ENCODE assay signal across 8 cellular contexts in the genomic region with DNA sequence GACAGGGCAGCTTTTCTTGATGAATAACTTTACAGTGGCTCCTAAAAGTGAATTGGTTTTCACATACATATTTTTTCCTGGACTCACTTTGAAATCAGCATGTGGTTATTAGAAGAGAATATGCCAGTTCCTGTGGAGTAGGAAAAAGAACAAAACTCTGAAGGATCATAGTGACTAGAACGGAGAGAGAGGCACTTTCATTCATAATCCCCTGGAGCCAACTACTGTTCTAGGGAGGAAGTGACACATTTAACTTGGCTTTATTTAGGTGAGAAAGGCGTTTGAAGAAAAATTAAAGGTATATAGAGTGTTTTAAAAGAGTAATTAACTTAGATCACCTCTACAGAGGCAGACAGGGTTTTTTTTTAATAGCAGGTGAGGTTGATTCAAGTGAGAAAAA. TPM values are rescaled to one million over a fixed set of nuclear protein-coding genes. Genes with fewer than 3 reads are reported as not detected.
A peak's percentile ranks its signal among the peaks of the same experiment; 100 is the strongest.
DNase-seq lines count a peak whose midpoint lies in the region; ATAC-seq, FAIRE-seq and TF ChIP-seq lines count a peak whose summit lies in the region.
"Not testable (repeated sequence)": the region's sequence is repeated elsewhere in the genome, so short reads cannot be mapped to it uniquely, and the experiment has no call there.
"Had no signal": no experiment of that assay in that cellular context is flagged by ENCODE, and none has a peak within 500 bp of the region (broad histone marks: within the 10 kb centered on the region; RNA-seq: fewer than 3 reads in every experiment).

No MANE protein-coding gene starts in this region.

- H3K36me3 Mint-ChIP-seq in activated T-helper 2 cell treated with anti-CD3 and anti-CD28 coated beads, Interferon-gamma antibody, Interleukin-2, Interleukin-4, amounts not matched to agents 10 μg/mL and 5 μg/mL and 100 μg/mL, durations not matched to agents 14 hours and 24 hours and 36 hours (ENCODE audit: low read depth); natural killer cell: not testable (repeated sequence)

- H3K36me3 ChIP-seq in endothelial cell of umbilical vein (ENCODE audit: control insufficient read depth in 2 of 2, extremely low read depth in 1 of 2, insufficient read depth in 2 of 2, low read length in 2 of 2), result not testable (repeated sequence)

- H4K20me1 ChIP-seq in endothelial cell of umbilical vein (replicated peaks; ENCODE audit: control insufficient read depth, extremely low read depth, insufficient read depth, low read length), result not testable (repeated sequence)

- H3K4me3 Mint-ChIP-seq in activated T-helper 2 cell treated with anti-CD3 and anti-CD28 coated beads, Interferon-gamma antibody, Interleukin-2, Interleukin-4, amounts not matched to agents 10 μg/mL and 5 μg/mL and 100 μg/mL, durations not matched to agents 14 hours and 24 hours and 36 hours (ENCODE audit: low read depth), result peak overlapping the region; percentile 87
- peak overlapping the region; percentile 84 for H3K4me3 Mint-ChIP-seq in natural killer cell

- H3K4me1 Mint-ChIP-seq in activated T-helper 2 cell treated with anti-CD3 and anti-CD28 coated beads, Interferon-gamma antibody, Interleukin-2, Interleukin-4, amounts not matched to agents 10 μg/mL and 5 μg/mL and 100 μg/mL, durations not matched to agents 14 hours and 24 hours and 36 hours (ENCODE audit: low read depth), result not testable (repeated sequence)
- peaks cover 11 to 22% of the 10 kb centered on the region in 2 donors for H3K4me1 Mint-ChIP-seq in natural killer cell

- not testable (repeated sequence) for TF ChIP-seq POLR2A in endothelial cell of umbilical vein (IDR thresholded peaks at IDR 0.05; ENCODE audit: low read depth, low read length)

- not testable (repeated sequence) for H3K27ac Mint-ChIP-seq in activated T-helper 2 cell treated with anti-CD3 and anti-CD28 coated beads, Interferon-gamma antibody, Interleukin-2, Interleukin-4, amounts not matched to agents 10 μg/mL and 5 μg/mL and 100 μg/mL, durations not matched to agents 14 hours and 24 hours and 36 hours
- peak overlapping the region; percentile 67 to 83 for H3K27ac Mint-ChIP-seq in natural killer cell

- not testable (repeated sequence) for H3K9ac ChIP-seq in endothelial cell of umbilical vein (replicated peaks; ENCODE audit: extremely low read depth, insufficient read depth, low read length)

- BruUV-seq in endothelial cell of umbilical vein (replicated peaks; lab: Mats Ljungman, UMichigan), result not testable (repeated sequence)

- not testable (repeated sequence) for H3K27me3 ChIP-seq in endothelial cell of umbilical vein (ENCODE audit: control insufficient read depth in 2 of 2, insufficient read depth in 2 of 2, low read length in 2 of 2)

- FAIRE-seq in endothelial cell of umbilical vein (lab: Jason Lieb, UNC), result peak; percentile 85

- peak; percentile 36 for ATAC-seq in GM19351 (IDR thresholded peaks at IDR 0.05; ENCODE audit: unreplicated experiment)
- ATAC-seq in SK-N-SH treated with all-trans-retinoic acid at 6 μM for 48 hours, result 0 out of 3 replicates have a peak, but pooled peaks have one; percentile 15
- peak in 1 of 3 donors; percentile 24 for ATAC-seq in natural killer cell

- CTCF ChIA-PET in endothelial cell of umbilical vein (lab: Charles Lee), result not testable (repeated sequence)

- H3K79me2 ChIP-seq in endothelial cell of umbilical vein (ENCODE audit: control insufficient read depth, insufficient read depth, low read length), result not testable (repeated sequence)

- not testable (repeated sequence) for H3K4me2 ChIP-seq in endothelial cell of umbilical vein (ENCODE audit: insufficient read depth, low read length)

- not testable (repeated sequence) for H3K9me3 ChIP-seq in endothelial cell of umbilical vein (replicated peaks; ENCODE audit: control insufficient read depth, insufficient read depth, low read length)

- POLR2A ChIA-PET in endothelial cell of umbilical vein (lab: Charles Lee), result not testable (repeated sequence)

- H2AFZ ChIP-seq in endothelial cell of umbilical vein (ENCODE audit: low read depth, low read length), result not testable (repeated sequence)

- H3K27ac ChIP-seq in endothelial cell of umbilical vein (ENCODE audit: insufficient read depth, low read depth, low read length), result not testable (repeated sequence)

- peaks cover 10% of the 10 kb centered on the region for H3K27me3 Mint-ChIP-seq in activated T-helper 2 cell treated with anti-CD3 and anti-CD28 coated beads, Interferon-gamma antibody, Interleukin-2, Interleukin-4, amounts not matched to agents 10 μg/mL and 5 μg/mL and 100 μg/mL, durations not matched to agents 14 hours and 24 hours and 36 hours (ENCODE audit: low read depth)
- H3K27me3 Mint-ChIP-seq in natural killer cell (ENCODE audit: low read depth in 2 of 2), result not testable (repeated sequence)

- H3K9me3 Mint-ChIP-seq in activated T-helper 2 cell treated with anti-CD3 and anti-CD28 coated beads, Interferon-gamma antibody, Interleukin-2, Interleukin-4, amounts not matched to agents 10 μg/mL and 5 μg/mL and 100 μg/mL, durations not matched to agents 14 hours and 24 hours and 36 hours; natural killer cell: not testable (repeated sequence)

- H3K9me1 ChIP-seq in endothelial cell of umbilical vein (replicated peaks; ENCODE audit: control insufficient read depth, extremely low read depth, insufficient read depth, low read length), result not testable (repeated sequence)

- intact Hi-C loops in activated T-helper 2 cell treated with anti-CD3 and anti-CD28 coated beads, Interferon-gamma antibody, Interleukin-2, Interleukin-4, amounts not matched to agents 10 μg/mL and 5 μg/mL and 100 μg/mL, durations not matched to agents 14 hours and 24 hours and 36 hours (cut with micrococcal nuclease), result loop anchor here (10.0 kb wide), 1 partner anchor 112 kb away; a partner anchor contains a TSS
- intact Hi-C loops in endothelial cell of umbilical vein (cut with micrococcal nuclease), result loop anchor here (5.0 kb wide), 1 partner anchor 254 kb away; no protein-coding TSS in a partner anchor
- intact Hi-C loops in natural killer cell (cut with micrococcal nuclease), result not testable (repeated sequence)

- not testable (repeated sequence) for H3K4me3 ChIP-seq in endothelial cell of umbilical vein (replicated peaks in 1 of 3; ENCODE audit: insufficient read depth in 1 of 3, low read depth in 1 of 3, low read length in 3 of 3)

- dilution Hi-C loops in endothelial cell of umbilical vein (cut with MboI; ENCODE audit: extremely low pct_ligation_motif_present, low sequenced_read_pairs), result not testable (repeated sequence)

- peak; percentile 28 to 31 for DNase-seq in Kasumi-1 (lab: John Stamatoyannopoulos, UW)
- DNase-seq in NCI-H69 (lab: John Stamatoyannopoulos, UW), result peak; percentile 1
- not testable (repeated sequence) for DNase-seq in activated T-helper 2 cell treated with anti-CD3 and anti-CD28 coated beads, Interferon-gamma antibody, Interleukin-2, Interleukin-4, amounts not matched to agents 10 μg/mL and 5 μg/mL and 100 μg/mL, durations not matched to agents 14 hours and 24 hours and 36 hours (ENCODE audit: low spot score); endothelial cell of umbilical vein (ENCODE audit: low read depth, low spot score); natural killer cell

- TF ChIP-seq CTCF in endothelial cell of umbilical vein (IDR thresholded peaks at IDR 0.05; ENCODE audit: extremely low read depth in 1 of 2, insufficient read depth in 1 of 2, low read depth in 1 of 2, low read length in 2 of 2); natural killer cell (IDR thresholded peaks at IDR 0.05): not testable (repeated sequence)

- H3K4me1 ChIP-seq in endothelial cell of umbilical vein (ENCODE audit: control insufficient read depth, extremely low read depth, insufficient read depth, low read length), result not testable (repeated sequence)

RNA-seq across cellular contexts. Expression of a gene that starts 1.7 kb away (rescaled TPM):
- total RNA-seq in activated T-helper 2 cell treated with anti-CD3 and anti-CD28 coated beads, Interferon-gamma antibody, Interleukin-2, Interleukin-4, amounts not matched to agents 10 μg/mL and 5 μg/mL and 100 μg/mL, durations not matched to agents 14 hours and 24 hours and 36 hours, result 0.11 and 0.16 TPM in 2 replicates
- 0.83 and 1.5 TPM in 2 replicates for total RNA-seq in endothelial cell of umbilical vein
- 0.08 and 0.12 TPM in 2 replicates for polyA plus RNA-seq in endothelial cell of umbilical vein
- polyA plus RNA-seq in endothelial cell of umbilical vein (2011; cell fraction: cytosol; rRNA removed), result 0.14 and 0.18 TPM in 2 replicates
- polyA plus RNA-seq in endothelial cell of umbilical vein (2011; cell fraction: nucleus; rRNA removed), result 0.11 and 0.22 TPM in 2 replicates
- polyA plus RNA-seq in endothelial cell of umbilical vein (2012), result 0.11 and 0.56 TPM in 2 replicates
- polyA minus RNA-seq in endothelial cell of umbilical vein, result 0.13 and 0.32 TPM in 2 replicates
- 0.10 TPM for polyA minus RNA-seq in endothelial cell of umbilical vein (2011; cell fraction: cytosol; rRNA and poly(A)+ RNA removed)
- 0.24 and 0.38 TPM in 2 replicates for polyA minus RNA-seq in endothelial cell of umbilical vein (2011; cell fraction: nucleus; rRNA and poly(A)+ RNA removed)
- 1 to 10 TPM; 2.0 to 2.7 (median 2.6) TPM for total RNA-seq in natural killer cell
- polyA plus RNA-seq: cardiac muscle cell had no signal
